Comparison of ENCODE assay signal across 17 cellular contexts in genomic region chr12:53735-54095, GRCh38. TPM values are rescaled to one million over a fixed set of nuclear protein-coding genes. Genes with fewer than 3 reads are reported as not detected.
"Had no signal": no experiment of that assay in that cellular context is flagged by ENCODE, and none has a peak within 500 bp of the region (broad histone marks: within the 10 kb centered on the region; RNA-seq: fewer than 3 reads in every experiment).

No MANE protein-coding gene starts in this region.

- H3K36me3 ChIP-seq: cardiac muscle cell, left lung, right lobe of liver, stomach had no signal

- H3K9me3 ChIP-seq: right lobe of liver, testis had no signal

- H3K4me1 ChIP-seq: left lung, right lobe of liver, testis had no signal

- H3K4me3 ChIP-seq: cardiac muscle cell, left lung, right lobe of liver, stomach, testis had no signal

- H3K27ac ChIP-seq: cardiac muscle cell, left lung, right lobe of liver, stomach, testis had no signal

- H3K27me3 ChIP-seq: testis had no signal

- DNase-seq: activated CD4-positive, alpha-beta T cell treated with anti-CD3 and anti-CD28 coated beads, Interleukin-2, amount 50 U/mL, for 4 hours; dermis blood vessel endothelial cell; foreskin melanocyte; glutamatergic neuron; hippocampal formation; left lung; midbrain; right lobe of liver; small intestine; stimulated activated CD4-positive, alpha-beta T cell treated with anti-CD3 and anti-CD28 coated beads, Interleukin-15, amount 100 ng/mL, for 24 hours; stimulated activated CD4-positive, alpha-beta T cell treated with anti-CD3 and anti-CD28 coated beads, Interleukin-2, amount 100 ng/mL, for 48 hours; stomach; testis had no signal

RNA-seq across cellular contexts. Expression of gene IQSEC3, which starts 12.9 kb away (rescaled TPM):
- total RNA-seq: chondrocyte, pulmonary artery endothelial cell had no signal
- polyA plus RNA-seq: keratinocyte had no signal
